Comparison of ENCODE assay signal across 20 cellular contexts in the genomic region with DNA sequence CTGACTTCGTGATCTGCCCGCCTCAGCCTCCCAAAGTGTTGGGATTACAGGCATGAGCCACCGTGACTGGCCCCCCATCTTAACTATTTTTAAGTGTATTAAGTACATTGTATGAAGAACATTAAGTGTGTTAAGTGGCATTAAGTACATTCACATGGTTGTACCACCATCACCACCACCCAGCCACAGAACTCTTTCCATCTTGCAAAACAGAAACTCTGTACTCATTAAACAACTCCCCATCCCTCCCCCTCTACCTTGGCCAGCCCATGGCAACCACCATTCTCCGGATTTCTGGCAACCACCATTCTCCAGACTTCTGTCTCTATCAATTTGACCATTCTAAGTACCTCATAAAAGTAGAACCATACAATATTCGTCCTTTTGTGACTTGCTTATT.
"Had no signal": no experiment of that assay in that cellular context is flagged by ENCODE, and none has a peak within 500 bp of the region (broad histone marks: within the 10 kb centered on the region; RNA-seq: fewer than 3 reads in every experiment).

No MANE protein-coding gene starts in this region.

- H3K36me3 ChIP-seq: gastrocnemius medialis, heart left ventricle, left ventricle myocardium inferior, ovary, tibial artery, vagina had no signal

- H3K27ac ChIP-seq: left ventricle myocardium inferior, ovary had no signal

- H3K9ac ChIP-seq: SK-N-SH had no signal

- H3K4me1 Mint-ChIP-seq: central memory CD8-positive, alpha-beta T cell; WTC11 had no signal

- ATAC-seq: gastrocnemius medialis, heart left ventricle, natural killer cell, WTC11 had no signal

- H3K36me3 Mint-ChIP-seq: activated CD4-positive, alpha-beta memory T cell treated with anti-CD3 and anti-CD28 coated beads for 36 hours; activated naive CD8-positive, alpha-beta T cell; brain; natural killer cell; WTC11 had no signal

- H3K9me3 ChIP-seq: gastrocnemius medialis, heart left ventricle, left ventricle myocardium inferior, ovary, SK-N-SH, tibial artery, vagina had no signal

- H3K9me3 Mint-ChIP-seq: activated CD4-positive, alpha-beta memory T cell treated with anti-CD3 and anti-CD28 coated beads for 36 hours; activated T-helper 1 cell treated with anti-CD3 and anti-CD28 coated beads, Interleukin-12 subunit alpha, Interleukin-12 subunit beta, Interleukin-2, Interleukin-4 antibody, amounts not matched to agents 30 ng/mL and 10 ng/mL and 1 ng/mL, durations not matched to agents 14 hours and 24 hours and 36 hours; central memory CD8-positive, alpha-beta T cell; natural killer cell; WTC11 had no signal

- H3K27me3 ChIP-seq: gastrocnemius medialis, ovary, tibial artery, vagina had no signal

- DNase-seq: activated CD4-positive, alpha-beta memory T cell treated with anti-CD3 and anti-CD28 coated beads for 36 hours; activated CD4-positive, alpha-beta T cell treated with anti-CD3 and anti-CD28 coated beads for 4 hours; activated T-cell treated with anti-CD3 and anti-CD28 coated beads for 4 hours; erythroblast; gastrocnemius medialis; heart left ventricle; kidney glomerular epithelial cell; left ventricle myocardium inferior; natural killer cell; ovary; SK-N-SH; substantia nigra; tibial artery had no signal

- H3K27ac Mint-ChIP-seq: activated CD4-positive, alpha-beta memory T cell treated with anti-CD3 and anti-CD28 coated beads for 36 hours; activated naive CD8-positive, alpha-beta T cell; activated T-helper 1 cell treated with anti-CD3 and anti-CD28 coated beads, Interleukin-12 subunit alpha, Interleukin-12 subunit beta, Interleukin-2, Interleukin-4 antibody, amounts not matched to agents 30 ng/mL and 10 ng/mL and 1 ng/mL, durations not matched to agents 14 hours and 24 hours and 36 hours; natural killer cell; WTC11 had no signal

- H3K4me3 Mint-ChIP-seq: activated CD4-positive, alpha-beta memory T cell treated with anti-CD3 and anti-CD28 coated beads for 36 hours; activated naive CD8-positive, alpha-beta T cell; activated T-helper 1 cell treated with anti-CD3 and anti-CD28 coated beads, Interleukin-12 subunit alpha, Interleukin-12 subunit beta, Interleukin-2, Interleukin-4 antibody, amounts not matched to agents 30 ng/mL and 10 ng/mL and 1 ng/mL, durations not matched to agents 14 hours and 24 hours and 36 hours; brain; central memory CD8-positive, alpha-beta T cell; natural killer cell; WTC11 had no signal

- H3K4me2 ChIP-seq: SK-N-SH had no signal

- H3K4me3 ChIP-seq: coronary artery, gastrocnemius medialis, heart left ventricle, left ventricle myocardium inferior, ovary, tibial artery, vagina had no signal
